ENCODE assay signal across 11 cellular contexts in the genomic region with DNA sequence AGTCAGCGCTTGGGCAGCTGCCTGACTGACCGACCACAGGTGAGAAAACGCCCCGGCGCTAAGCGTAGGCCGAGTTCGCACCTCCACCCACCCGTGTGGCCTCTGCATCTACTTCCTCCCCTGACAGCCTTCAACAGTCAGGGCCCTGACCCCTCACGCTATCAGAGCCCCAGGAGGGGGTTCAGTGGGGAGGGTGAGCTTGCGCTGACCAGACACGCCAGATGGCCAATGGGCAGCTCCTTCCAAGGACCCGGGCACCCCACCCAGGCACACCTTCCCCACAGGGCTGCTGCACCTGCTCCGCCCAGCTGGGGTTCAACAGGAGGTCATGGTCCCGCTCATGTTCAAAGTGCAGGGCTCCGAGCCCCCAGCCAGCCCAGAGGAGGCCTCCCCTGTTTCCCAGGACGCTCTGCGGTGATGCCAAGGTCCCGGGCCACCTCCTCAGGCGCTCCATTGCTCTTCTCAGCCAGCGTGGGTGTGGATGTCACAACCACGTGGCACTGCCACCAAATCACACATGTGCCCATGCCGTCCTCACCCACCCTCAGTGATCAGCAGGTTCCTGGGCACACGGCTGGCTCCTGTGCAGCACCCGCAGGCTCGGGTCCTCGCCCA. TPM values are rescaled to one million over a fixed set of nuclear protein-coding genes. Genes with fewer than 3 reads are reported as not detected.
A peak's percentile ranks its signal among the peaks of the same experiment; 100 is the strongest.
DNase-seq lines count a peak whose midpoint lies in the region; ATAC-seq and TF ChIP-seq lines count a peak whose summit lies in the region.
"Had no signal": no experiment of that assay in that cellular context is flagged by ENCODE, and none has a peak within 500 bp of the region (broad histone marks: within the 10 kb centered on the region; RNA-seq: fewer than 3 reads in every experiment).

No MANE protein-coding gene starts in this region.

- H2AFZ ChIP-seq in HCT116 (ENCODE audit: low read depth, low read length, poor library complexity, severe bottlenecking) (no peak overlapping the region), PC-9 (no peak overlapping the region)

- H3K79me2 ChIP-seq in HCT116 (ENCODE audit: insufficient read depth, low read length) (no peaks in the 10 kb centered on the region), PC-9 (ENCODE audit: low read depth) (no peaks in the 10 kb centered on the region)

- H3K27me3 ChIP-seq in right atrium auricular region, result no peaks in the 10 kb centered on the region
- peaks cover 0 to 23% (median 0%) of the 10 kb centered on the region in 9 donors for H3K27me3 ChIP-seq in heart left ventricle
- no peaks in the 10 kb centered on the region for H3K27me3 ChIP-seq in HCT116 (ENCODE audit: insufficient read depth, low read length)
- peaks cover 6% of the 10 kb centered on the region; the same call in 1 of the 2 replicates for H3K27me3 ChIP-seq in PC-9 (ENCODE audit: insufficient read depth, low read depth)
- H3K27me3 ChIP-seq: transverse colon had no signal

- TF ChIP-seq CTCF in right atrium auricular region (IDR thresholded peaks at IDR 0.05) (no peak), heart left ventricle (IDR thresholded peaks at IDR 0.05) (no peak), HCT116 (IDR thresholded peaks at IDR 0.05 in 2 of 3, conservative IDR thresholded peaks at IDR 0.05 in 1 of 3; ENCODE audit: borderline replicate concordance in 1 of 3, insufficient read depth in 1 of 3, low read depth in 2 of 3, low read length in 2 of 3) (no peak), PC-9 (conservative IDR thresholded peaks at IDR 0.05) (no peak), GM10266 (IDR thresholded peaks at IDR 0.05; ENCODE audit: control insufficient read depth, insufficient read depth, low read depth, missing control alignments) (no peak)

- no peak for TF ChIP-seq POLR2A in heart left ventricle (IDR thresholded peaks at IDR 0.05)
- TF ChIP-seq POLR2A in HCT116 (IDR thresholded peaks at IDR 0.05; ENCODE audit: borderline replicate concordance, extremely low read depth, insufficient read depth, insufficient read length), result no peak

- H3K9me3 ChIP-seq in right atrium auricular region (no peaks in the 10 kb centered on the region), heart left ventricle (no peaks in the 10 kb centered on the region), HCT116 (ENCODE audit: control insufficient read depth in 1 of 2, insufficient read depth in 1 of 2, low read depth in 1 of 2, low read length in 2 of 2) (no peaks in the 10 kb centered on the region), PC-9 (ENCODE audit: insufficient read depth, low read depth) (no peaks in the 10 kb centered on the region)
- H3K9me3 ChIP-seq: heart right ventricle, transverse colon had no signal

- TF ChIP-seq RAD21 in HCT116 (IDR thresholded peaks at IDR 0.05; ENCODE audit: low read depth), result no peak

- CTCF ChIA-PET in HCT116 (lab: Charles Lee) (interaction anchor here (1.0 to 1.8 kb wide), 14 partner anchors 9 to 95 kb away, joined by 3 to 69 read pairs (median 9); no protein-coding TSS in a partner anchor), PC-9 (lab: Charles Lee) (no interaction called here)

- no peak overlapping the region for H3K27ac ChIP-seq in right atrium auricular region
- H3K27ac ChIP-seq in heart left ventricle, result no peak overlapping the region
- H3K27ac ChIP-seq in HCT116 (ENCODE audit: low read depth, low read length), result no peak overlapping the region
- no peak overlapping the region for H3K27ac ChIP-seq in PC-9
- H3K27ac ChIP-seq: heart right ventricle had no signal

- H3K9ac ChIP-seq in HCT116 (ENCODE audit: low read length), result no peak overlapping the region

- no peak for ATAC-seq in heart left ventricle
- no peak for ATAC-seq in HCT116

- no peaks in the 10 kb centered on the region for H3K36me3 ChIP-seq in right atrium auricular region
- H3K36me3 ChIP-seq in heart left ventricle, result no peaks in the 10 kb centered on the region
- no peaks in the 10 kb centered on the region for H3K36me3 ChIP-seq in HCT116 (ENCODE audit: control insufficient read depth in 1 of 2, insufficient read depth in 2 of 2, low read length in 2 of 2)
- H3K36me3 ChIP-seq in PC-9 (ENCODE audit: low read depth), result no peaks in the 10 kb centered on the region
- H3K36me3 ChIP-seq: heart right ventricle, transverse colon had no signal

- RAD21 ChIA-PET in HCT116 (lab: Charles Lee; ENCODE audit: low non-redundant PET in 1 of 2, low total read pairs in 2 of 2, uncharacterized antibody in 2 of 2, unreplicated experiment in 2 of 2), result interaction anchor here (0.6 to 1.1 kb wide), 3 partner anchors 58 to 95 kb away, joined by 3 to 5 read pairs (median 4); no protein-coding TSS in a partner anchor

- POLR2A ChIA-PET in HCT116 (lab: Charles Lee) (no interaction called here), PC-9 (lab: Charles Lee; ENCODE audit: unreplicated experiment) (no interaction called here)

- no peaks in the 10 kb centered on the region for H4K20me1 ChIP-seq in HCT116 (ENCODE audit: insufficient read depth)
- no peaks in the 10 kb centered on the region for H4K20me1 ChIP-seq in PC-9 (ENCODE audit: insufficient read depth)

- BruUV-seq in HCT116 (replicated peaks; lab: Mats Ljungman, UMichigan) (no TSS peak), PC-9 (replicated peaks; lab: Mats Ljungman, UMichigan) (no TSS peak)

- H3K4me1 ChIP-seq in right atrium auricular region (no peaks in the 10 kb centered on the region), heart left ventricle (no peaks in the 10 kb centered on the region), HCT116 (ENCODE audit: control insufficient read depth in 1 of 2, insufficient read depth in 2 of 2, low read length in 2 of 2) (peaks cover 8 to 23% of the 10 kb centered on the region in 2 experiments; a peak in 3 of 4 replicates), PC-9 (replicated peaks; ENCODE audit: insufficient read depth) (no peaks in the 10 kb centered on the region)
- H3K4me1 ChIP-seq: heart right ventricle had no signal

- 70 to 83% (median 76%) methylated on average over 17 to 27 of the region's 27 CpGs for WGBS in heart left ventricle, 4 donors

- H3K4me3 ChIP-seq in right atrium auricular region (no peak overlapping the region), heart left ventricle (no peak overlapping the region), HCT116 (replicated peaks in 1 of 2; ENCODE audit: low read depth in 1 of 2, low read length in 2 of 2) (no peak overlapping the region), PC-9 (no peak overlapping the region)
- H3K4me3 ChIP-seq: heart right ventricle, transverse colon had no signal

- intact Hi-C loops in heart left ventricle (cut with DNase I), result loop anchor here in 2 of 10 donors (2.0 to 10.0 kb wide), 2 partner anchors 94 kb away; no protein-coding TSS in a partner anchor
- intact Hi-C loops in HCT116 (cut with micrococcal nuclease), result loop anchor here (1.0 kb wide), 1 partner anchor 95 kb away; no protein-coding TSS in a partner anchor
- intact Hi-C loops in posterior vena cava (cut with DNase I), result no loop called here
- intact Hi-C loops in PC-9 (cut with micrococcal nuclease; ENCODE audit: unreplicated experiment), result no loop called here

- peak overlapping the region; percentile 69 for H3K4me2 ChIP-seq in HCT116 (ENCODE audit: low read length)
- H3K4me2 ChIP-seq in PC-9, result no peak overlapping the region

- no peaks in the 10 kb centered on the region for H3K9me2 ChIP-seq in HCT116 (ENCODE audit: insufficient read depth)
- H3K9me2 ChIP-seq in PC-9 (ENCODE audit: insufficient read depth), result no peaks in the 10 kb centered on the region

- peak; percentile 32 for DNase-seq in right atrium auricular region (ENCODE audit: low spot score)
- no peak for DNase-seq in heart left ventricle
- DNase-seq in HCT116 (ENCODE audit: low read depth, low spot score), result no peak
- peak; percentile 51 for DNase-seq in ecto neural progenitor cell (ENCODE audit: low spot score)
- DNase-seq in posterior vena cava (ENCODE audit: low spot score), result peak; percentile 78
- DNase-seq in PC-9, result no peak
- no peak for DNase-seq in kidney tubule cell (ENCODE audit: low spot score)
- no peak for DNase-seq in GM10266 (ENCODE audit: extremely low spot score)

- H3F3A ChIP-seq in PC-9 (ENCODE audit: insufficient read depth, low read depth), result no peaks in the 10 kb centered on the region

TF ChIP-seq in HCT116, 20 proteins besides CTCF, POLR2A, EP300 and RAD21 (continues in another document):
- TF ChIP-seq SIN3A (IDR thresholded peaks at IDR 0.05; ENCODE audit: low read depth) (no peak), ZFX (IDR thresholded peaks at IDR 0.05) (no peak), FOSL1 (IDR thresholded peaks at IDR 0.05; ENCODE audit: low read depth) (no peak), CEBPB (IDR thresholded peaks at IDR 0.05; ENCODE audit: low read depth) (no peak)
- TF ChIP-seq, protein P1, sequence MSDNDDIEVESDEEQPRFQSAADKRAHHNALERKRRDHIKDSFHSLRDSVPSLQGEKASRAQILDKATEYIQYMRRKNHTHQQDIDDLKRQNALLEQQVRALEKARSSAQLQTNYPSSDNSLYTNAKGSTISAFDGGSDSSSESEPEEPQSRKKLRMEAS (IDR thresholded peaks at IDR 0.05), result no peak
- TF ChIP-seq, protein P2, sequence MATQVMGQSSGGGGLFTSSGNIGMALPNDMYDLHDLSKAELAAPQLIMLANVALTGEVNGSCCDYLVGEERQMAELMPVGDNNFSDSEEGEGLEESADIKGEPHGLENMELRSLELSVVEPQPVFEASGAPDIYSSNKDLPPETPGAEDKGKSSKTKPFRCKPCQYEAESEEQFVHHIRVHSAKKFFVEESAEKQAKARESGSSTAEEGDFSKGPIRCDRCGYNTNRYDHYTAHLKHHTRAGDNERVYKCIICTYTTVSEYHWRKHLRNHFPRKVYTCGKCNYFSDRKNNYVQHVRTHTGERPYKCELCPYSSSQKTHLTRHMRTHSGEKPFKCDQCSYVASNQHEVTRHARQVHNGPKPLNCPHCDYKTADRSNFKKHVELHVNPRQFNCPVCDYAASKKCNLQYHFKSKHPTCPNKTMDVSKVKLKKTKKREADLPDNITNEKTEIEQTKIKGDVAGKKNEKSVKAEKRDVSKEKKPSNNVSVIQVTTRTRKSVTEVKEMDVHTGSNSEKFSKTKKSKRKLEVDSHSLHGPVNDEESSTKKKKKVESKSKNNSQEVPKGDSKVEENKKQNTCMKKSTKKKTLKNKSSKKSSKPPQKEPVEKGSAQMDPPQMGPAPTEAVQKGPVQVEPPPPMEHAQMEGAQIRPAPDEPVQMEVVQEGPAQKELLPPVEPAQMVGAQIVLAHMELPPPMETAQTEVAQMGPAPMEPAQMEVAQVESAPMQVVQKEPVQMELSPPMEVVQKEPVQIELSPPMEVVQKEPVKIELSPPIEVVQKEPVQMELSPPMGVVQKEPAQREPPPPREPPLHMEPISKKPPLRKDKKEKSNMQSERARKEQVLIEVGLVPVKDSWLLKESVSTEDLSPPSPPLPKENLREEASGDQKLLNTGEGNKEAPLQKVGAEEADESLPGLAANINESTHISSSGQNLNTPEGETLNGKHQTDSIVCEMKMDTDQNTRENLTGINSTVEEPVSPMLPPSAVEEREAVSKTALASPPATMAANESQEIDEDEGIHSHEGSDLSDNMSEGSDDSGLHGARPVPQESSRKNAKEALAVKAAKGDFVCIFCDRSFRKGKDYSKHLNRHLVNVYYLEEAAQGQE (IDR thresholded peaks at IDR 0.05; ENCODE audit: low read depth), result no peak

RNA-seq across cellular contexts. Expression of a gene that starts 48.7 kb away (rescaled TPM):
- under 1 TPM; 0.19 to 0.43 TPM for total RNA-seq in right atrium auricular region
- total RNA-seq in heart left ventricle, result 1 to 10 TPM in 1 of 9 donors, under 1 TPM in 5, not detected in 3; 0.05 to 2.1 (median 0.21) TPM
- under 1 TPM; 0.04 TPM for polyA plus RNA-seq in heart left ventricle
- 1.1 TPM for total RNA-seq in HCT116 (2021; ENCODE audit: unreplicated experiment)
- 0.11 and 0.23 TPM in 2 replicates for polyA plus RNA-seq in HCT116 (2012)
- 1 to 10 TPM in 1 of 2 donors, under 1 TPM in 1; 0.43 to 1.5 TPM for total RNA-seq in posterior vena cava
- not detected in 2 replicates for total RNA-seq in PC-9 (2021)
- polyA plus RNA-seq: fibroblast of lung had no signal

Comparison
In these comparisons a context has a peak if more than half of its experiments do, and no peak if none do; other contexts are left out.
1. DNase-seq: peak in right atrium auricular region (single experiment), ecto neural progenitor cell (single experiment) and posterior vena cava (single experiment); none in heart left ventricle (0 of 5), HCT116 (single experiment), PC-9 (0 of 2), kidney tubule cell (single experiment) and GM10266 (single experiment).